Comparison of ENCODE assay signal across 2 cellular contexts in the genomic region with DNA sequence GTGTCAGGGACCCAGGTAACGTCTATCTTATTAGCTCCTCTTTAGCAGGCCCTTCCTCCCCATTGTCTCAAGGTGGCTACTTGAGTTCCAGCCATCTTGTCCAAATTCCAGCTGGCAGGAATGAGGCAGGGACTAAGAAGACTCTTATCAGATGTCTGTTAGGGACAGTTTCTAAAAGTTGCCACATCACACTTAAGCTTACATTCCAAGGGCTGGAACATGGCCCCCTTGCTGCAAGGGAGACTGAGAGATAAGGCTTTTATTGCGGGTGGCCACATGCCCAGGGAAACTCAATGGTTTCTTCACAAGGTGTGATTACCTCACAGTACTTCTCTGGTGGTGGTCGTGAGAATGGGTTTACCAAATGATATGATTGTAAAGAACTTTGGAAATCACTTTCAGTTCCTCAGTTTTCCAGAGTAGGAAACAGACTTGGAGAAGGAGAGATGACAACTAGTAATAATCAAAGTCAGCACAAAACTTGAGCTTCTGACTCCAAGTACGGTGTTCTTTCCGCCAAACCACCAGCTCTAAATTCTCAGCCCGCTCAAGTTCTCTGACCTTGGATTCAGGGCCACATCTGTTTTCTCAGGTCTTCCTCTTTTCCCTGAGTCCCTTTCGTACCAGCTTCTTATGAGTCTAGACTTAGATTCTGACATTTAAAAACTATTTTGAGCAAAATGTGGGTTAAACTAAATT.
TF ChIP-seq lines count a peak whose summit lies in the region.

No MANE protein-coding gene starts in this region.

TF ChIP-seq in liver, 16 proteins besides CTCF, POLR2A, EP300 and RAD21:
- TF ChIP-seq NR2F2 (IDR thresholded peaks at IDR 0.05) (no peak), SP1 (IDR thresholded peaks at IDR 0.05) (no peak), FOXA2 (IDR thresholded peaks at IDR 0.05) (no peak), YY1 (IDR thresholded peaks at IDR 0.05) (no peak), ZBTB33 (IDR thresholded peaks at IDR 0.05) (no peak), HNF4G (IDR thresholded peaks at IDR 0.05) (no peak), REST (IDR thresholded peaks at IDR 0.05) (no peak), GABPA (IDR thresholded peaks at IDR 0.05 in 1 of 2, conservative IDR thresholded peaks at IDR 0.05 in 1 of 2) (no peak), TAF1 (conservative IDR thresholded peaks at IDR 0.05) (no peak), JUND (IDR thresholded peaks at IDR 0.05) (no peak), RXRA (IDR thresholded peaks at IDR 0.05) (no peak), EGR1 (IDR thresholded peaks at IDR 0.05; ENCODE audit: low read depth in 2 of 2) (no peak)
- TF ChIP-seq, protein P1, sequence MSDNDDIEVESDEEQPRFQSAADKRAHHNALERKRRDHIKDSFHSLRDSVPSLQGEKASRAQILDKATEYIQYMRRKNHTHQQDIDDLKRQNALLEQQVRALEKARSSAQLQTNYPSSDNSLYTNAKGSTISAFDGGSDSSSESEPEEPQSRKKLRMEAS (IDR thresholded peaks at IDR 0.05): no peak
- TF ChIP-seq, protein P2, sequence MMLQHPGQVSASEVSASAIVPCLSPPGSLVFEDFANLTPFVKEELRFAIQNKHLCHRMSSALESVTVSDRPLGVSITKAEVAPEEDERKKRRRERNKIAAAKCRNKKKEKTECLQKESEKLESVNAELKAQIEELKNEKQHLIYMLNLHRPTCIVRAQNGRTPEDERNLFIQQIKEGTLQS (IDR thresholded peaks at IDR 0.05): no peak

TF ChIP-seq in HepG2, 621 proteins besides CTCF, POLR2A, EP300 and RAD21:
- TF ChIP-seq, protein P3, sequence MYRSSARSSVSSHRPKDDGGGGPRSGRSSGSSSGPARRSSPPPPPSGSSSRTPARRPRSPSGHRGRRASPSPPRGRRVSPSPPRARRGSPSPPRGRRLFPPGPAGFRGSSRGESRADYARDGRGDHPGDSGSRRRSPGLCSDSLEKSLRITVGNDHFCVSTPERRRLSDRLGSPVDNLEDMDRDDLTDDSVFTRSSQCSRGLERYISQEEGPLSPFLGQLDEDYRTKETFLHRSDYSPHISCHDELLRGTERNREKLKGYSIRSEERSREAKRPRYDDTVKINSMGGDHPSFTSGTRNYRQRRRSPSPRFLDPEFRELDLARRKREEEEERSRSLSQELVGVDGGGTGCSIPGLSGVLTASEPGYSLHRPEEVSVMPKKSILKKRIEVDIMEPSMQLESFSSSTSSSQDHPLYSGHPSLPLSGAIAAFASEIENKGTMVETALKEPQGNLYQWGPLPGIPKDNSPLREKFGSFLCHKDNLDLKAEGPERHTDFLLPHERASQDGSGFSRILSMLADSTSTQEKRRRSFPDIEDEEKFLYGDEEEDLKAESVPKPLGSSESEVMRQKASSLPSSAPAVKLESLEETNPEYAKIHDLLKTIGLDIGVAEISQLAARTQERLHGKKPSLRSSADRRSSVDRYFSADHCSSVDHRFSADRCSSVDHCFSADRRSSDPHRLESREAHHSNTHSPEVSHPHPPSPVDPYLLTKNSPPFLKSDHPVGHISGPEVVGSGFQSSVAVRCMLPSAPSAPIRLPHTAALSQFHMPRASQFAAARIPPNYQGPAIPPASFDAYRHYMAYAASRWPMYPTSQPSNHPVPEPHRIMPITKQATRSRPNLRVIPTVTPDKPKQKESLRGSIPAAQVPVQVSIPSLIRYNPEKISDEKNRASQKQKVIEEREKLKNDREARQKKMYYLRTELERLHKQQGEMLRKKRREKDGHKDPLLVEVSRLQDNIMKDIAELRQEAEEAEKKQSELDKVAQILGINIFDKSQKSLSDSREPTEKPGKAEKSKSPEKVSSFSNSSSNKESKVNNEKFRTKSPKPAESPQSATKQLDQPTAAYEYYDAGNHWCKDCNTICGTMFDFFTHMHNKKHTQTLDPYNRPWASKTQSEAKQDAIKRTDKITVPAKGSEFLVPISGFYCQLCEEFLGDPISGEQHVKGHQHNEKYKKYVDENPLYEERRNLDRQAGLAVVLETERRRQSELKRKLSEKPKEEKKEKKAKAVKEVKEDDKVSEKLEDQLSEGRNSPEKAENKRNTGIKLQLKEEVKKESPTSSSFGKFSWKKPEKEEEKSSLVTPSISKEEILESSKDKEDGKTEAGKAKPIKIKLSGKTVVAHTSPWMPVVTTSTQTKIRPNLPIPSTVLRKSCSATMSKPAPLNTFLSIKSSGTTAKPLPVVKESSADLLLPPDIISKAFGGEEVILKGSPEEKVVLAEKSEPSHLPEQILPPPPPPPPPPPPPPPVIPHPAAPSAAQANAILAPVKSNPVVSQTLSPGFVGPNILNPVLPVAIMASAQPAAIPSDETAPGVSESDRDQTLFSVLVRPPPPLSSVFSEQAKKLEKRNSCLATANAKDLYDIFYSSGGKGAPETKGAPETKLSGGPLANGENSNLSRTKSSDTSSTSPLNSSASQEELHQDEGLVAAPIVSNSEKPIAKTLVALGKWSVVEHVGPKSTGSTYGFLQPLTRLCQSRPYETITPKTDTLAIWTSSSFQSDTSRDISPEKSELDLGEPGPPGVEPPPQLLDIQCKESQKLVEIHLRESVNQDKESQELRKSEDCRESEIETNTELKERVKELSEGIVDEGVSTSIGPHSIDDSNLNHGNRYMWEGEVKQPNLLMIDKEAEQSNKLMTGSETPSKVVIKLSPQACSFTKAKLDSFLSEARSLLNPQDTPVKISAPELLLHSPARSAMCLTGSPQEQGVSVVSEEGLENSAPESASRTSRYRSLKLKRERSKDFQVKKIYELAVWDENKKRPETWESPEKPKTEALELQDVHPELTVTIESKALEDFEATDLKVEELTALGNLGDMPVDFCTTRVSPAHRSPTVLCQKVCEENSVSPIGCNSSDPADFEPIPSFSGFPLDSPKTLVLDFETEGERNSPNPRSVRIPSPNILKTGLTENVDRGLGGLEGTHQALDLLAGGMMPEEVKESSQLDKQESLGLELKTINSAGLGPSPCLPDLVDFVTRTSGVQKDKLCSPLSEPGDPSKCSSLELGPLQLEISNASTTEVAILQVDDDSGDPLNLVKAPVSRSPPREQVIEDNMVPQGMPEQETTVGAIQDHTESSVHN (CRISPR knock-in tag; IDR thresholded peaks at IDR 0.05): no peak
- TF ChIP-seq ELF3 (CRISPR knock-in tag; IDR thresholded peaks at IDR 0.05) (no peak), HINFP (CRISPR knock-in tag; IDR thresholded peaks at IDR 0.05; ENCODE audit: low read depth) (no peak), POGZ (CRISPR knock-in tag; IDR thresholded peaks at IDR 0.05) (no peak), SRSF1 (optimal IDR thresholded peaks at IDR 0.05; ENCODE audit: low read depth, low read length) (no peak), ZNF615 (CRISPR knock-in tag; IDR thresholded peaks at IDR 0.05; ENCODE audit: borderline replicate concordance) (no peak), ZNF720 (CRISPR knock-in tag; IDR thresholded peaks at IDR 0.05) (no peak), SP2 (CRISPR knock-in tag; IDR thresholded peaks at IDR 0.05) (no peak), ZNF576 (CRISPR knock-in tag; IDR thresholded peaks at IDR 0.05) (no peak), ZNF550 (CRISPR knock-in tag; IDR thresholded peaks at IDR 0.05; ENCODE audit: borderline replicate concordance) (no peak), PRMT3 (CRISPR knock-in tag; IDR thresholded peaks at IDR 0.05; ENCODE audit: borderline replicate concordance, low read depth) (no peak), ZNF782 (CRISPR knock-in tag; IDR thresholded peaks at IDR 0.05; ENCODE audit: borderline replicate concordance) (no peak), EED (CRISPR knock-in tag; IDR thresholded peaks at IDR 0.05) (no peak), ZNF317 (CRISPR knock-in tag; IDR thresholded peaks at IDR 0.05) (no peak), ZNF629 (CRISPR knock-in tag; conservative IDR thresholded peaks at IDR 0.05) (no peak), KDM6A (CRISPR knock-in tag; IDR thresholded peaks at IDR 0.05; ENCODE audit: low read depth) (no peak)
- TF ChIP-seq, protein P4, sequence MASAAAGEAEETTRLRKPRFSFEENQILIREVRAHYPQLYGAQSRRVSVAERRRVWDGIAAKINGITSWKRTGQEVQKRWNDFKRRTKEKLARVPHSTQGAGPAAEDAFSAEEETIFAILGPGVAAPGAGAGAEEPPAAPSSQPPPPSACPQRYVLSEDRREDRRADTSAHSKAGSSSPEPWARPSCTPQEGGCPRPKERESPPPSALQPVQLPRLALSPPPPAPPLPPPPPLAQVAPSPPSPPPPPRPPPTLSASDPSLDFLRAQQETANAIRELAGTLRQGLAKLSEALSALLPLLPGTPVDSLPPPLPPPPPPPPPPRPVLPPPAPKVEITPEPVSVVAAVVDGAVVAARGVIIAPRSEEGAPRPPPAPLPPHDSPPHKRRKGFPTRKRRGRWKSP (CRISPR knock-in tag; IDR thresholded peaks at IDR 0.05): no peak
- TF ChIP-seq, protein P5, sequence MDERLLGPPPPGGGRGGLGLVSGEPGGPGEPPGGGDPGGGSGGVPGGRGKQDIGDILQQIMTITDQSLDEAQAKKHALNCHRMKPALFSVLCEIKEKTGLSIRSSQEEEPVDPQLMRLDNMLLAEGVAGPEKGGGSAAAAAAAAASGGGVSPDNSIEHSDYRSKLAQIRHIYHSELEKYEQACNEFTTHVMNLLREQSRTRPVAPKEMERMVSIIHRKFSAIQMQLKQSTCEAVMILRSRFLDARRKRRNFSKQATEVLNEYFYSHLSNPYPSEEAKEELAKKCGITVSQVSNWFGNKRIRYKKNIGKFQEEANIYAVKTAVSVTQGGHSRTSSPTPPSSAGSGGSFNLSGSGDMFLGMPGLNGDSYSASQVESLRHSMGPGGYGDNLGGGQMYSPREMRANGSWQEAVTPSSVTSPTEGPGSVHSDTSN (CRISPR knock-in tag; IDR thresholded peaks at IDR 0.05): no peak
